In genomic region chr4:6773106-6773505, GRCh38 we compare ENCODE assay signal across 16 cellular contexts. TPM values are rescaled to one million over a fixed set of nuclear protein-coding genes. Genes with fewer than 3 reads are reported as not detected.
DNase-seq lines count a peak whose midpoint lies in the region; ATAC-seq and TF ChIP-seq lines count a peak whose summit lies in the region.
"Had no signal": no experiment of that assay in that cellular context is flagged by ENCODE, and none has a peak within 500 bp of the region (broad histone marks: within the 10 kb centered on the region; RNA-seq: fewer than 3 reads in every experiment).

No MANE protein-coding gene starts in this region.

- H3K79me1 ChIP-seq in mesenchymal stem cell (replicated peaks; ENCODE audit: low read length, poor library complexity, severe bottlenecking): no peaks in the 10 kb centered on the region

- H3K79me2 ChIP-seq in hepatocyte: no peaks in the 10 kb centered on the region

- TF ChIP-seq CTCF in heart right ventricle (IDR thresholded peaks at IDR 0.05): no peak
- no peak for TF ChIP-seq CTCF in transverse colon (IDR thresholded peaks at IDR 0.05)
- no peak for TF ChIP-seq CTCF in hepatocyte (IDR thresholded peaks at IDR 0.05; ENCODE audit: poor library complexity)

- TF ChIP-seq EP300 in transverse colon (IDR thresholded peaks at IDR 0.05; ENCODE audit: low read depth): no peak

- no peak for DNase-seq in heart right ventricle
- DNase-seq in cardiac septum (ENCODE audit: low spot score): no peak
- no peak for DNase-seq in caudate nucleus (lab: John Stamatoyannopoulos, UW)
- DNase-seq in mesenchymal stem cell: no peak
- DNase-seq in transverse colon: no peak
- no peak for DNase-seq in effector memory CD4-positive, alpha-beta T cell
- DNase-seq in hepatocyte (ENCODE audit: low spot score): no peak
- no peak for DNase-seq in activated T-cell treated with anti-CD3 and anti-CD28 coated beads for 4 hours
- DNase-seq: activated CD4-positive, alpha-beta T cell treated with anti-CD3 and anti-CD28 coated beads for 48 hours; activated T-cell treated with anti-CD3 and anti-CD28 coated beads, Interleukin-2, amount 50 U/mL, for 24 hours; Caco-2; kidney glomerular epithelial cell; NCI-H1092 treated with DMSO at 0.1 percent for 48 hours; NCI-H446 treated with DMSO at 0.1 percent for 48 hours; stimulated activated CD4-positive, alpha-beta T cell treated with anti-CD3 and anti-CD28 coated beads, Interleukin-12 subunit alpha, Interleukin-12 subunit beta, amount 100 ng/mL, for 4 hours; T-helper 1 cell had no signal

- 58 to 62% methylated on average over 6 of the region's 6 CpGs for WGBS in heart right ventricle, 2 donors
- 70% methylated on average over 6 of the region's 6 CpGs for WGBS in mesenchymal stem cell
- WGBS in transverse colon (ENCODE audit: low coverage in 1 of 2), 2 donors: 58% methylated on average over 4 of the region's 6 CpGs; no CpG with 5 or more reads in 1 of the 2 donors
- WGBS in hepatocyte (ENCODE audit: low lambda C conversion rate, missing lambda C conversion rate): 68% methylated on average over 6 of the region's 6 CpGs

- peak in 1 of 8 donors; percentile 16 for ATAC-seq in heart right ventricle

- peak overlapping the region; percentile 84 for H2BK5ac ChIP-seq in mesenchymal stem cell (ENCODE audit: low read depth, low read length, poor library complexity, severe bottlenecking)

- H4K20me1 ChIP-seq in hepatocyte (ENCODE audit: insufficient read depth, poor library complexity, severe bottlenecking): no peaks in the 10 kb centered on the region

- H3K36me3 ChIP-seq in heart right ventricle (no peaks in the 10 kb centered on the region), mesenchymal stem cell (ENCODE audit: control insufficient read depth in 1 of 2, insufficient read depth in 2 of 2, low read depth in 1 of 2, low read length in 2 of 2) (no peaks in the 10 kb centered on the region), transverse colon (no peaks in the 10 kb centered on the region), hepatocyte (replicated peaks; ENCODE audit: insufficient read depth, low read depth) (no peaks in the 10 kb centered on the region)
- no peaks in the 10 kb centered on the region for H3K36me3 ChIP-seq in effector memory CD4-positive, alpha-beta T cell (ENCODE audit: control insufficient read depth, insufficient read depth, low read length)

- no peak overlapping the region for H4K8ac ChIP-seq in mesenchymal stem cell (ENCODE audit: low read length)

- H2AFZ ChIP-seq in mesenchymal stem cell (ENCODE audit: low read depth, low read length): no peak overlapping the region
- no peak overlapping the region for H2AFZ ChIP-seq in hepatocyte

- no peak overlapping the region for H3K14ac ChIP-seq in mesenchymal stem cell (ENCODE audit: low read length in 2 of 2)

- H3K4me1 ChIP-seq in heart right ventricle: peaks cover 2 to 61% (median 32%) of the 10 kb centered on the region in 9 donors
- peaks cover 23% of the 10 kb centered on the region for H3K4me1 ChIP-seq in mesenchymal stem cell (ENCODE audit: control insufficient read depth, insufficient read depth, low read depth, low read length)
- peaks cover 13 to 58% (median 39%) of the 10 kb centered on the region in 4 donors for H3K4me1 ChIP-seq in transverse colon
- H3K4me1 ChIP-seq in effector memory CD4-positive, alpha-beta T cell (ENCODE audit: control insufficient read depth, insufficient read depth, low read length, poor library complexity, severe bottlenecking): peaks cover 13% of the 10 kb centered on the region
- H3K4me1 ChIP-seq in hepatocyte (ENCODE audit: insufficient read depth): peaks cover 14% of the 10 kb centered on the region
- H3K4me1 ChIP-seq: Caco-2 had no signal

- no peak overlapping the region for H3K4ac ChIP-seq in mesenchymal stem cell (ENCODE audit: low read depth in 1 of 2, low read length in 2 of 2)

- H3K23ac ChIP-seq in mesenchymal stem cell (ENCODE audit: low read length in 2 of 2): no peak overlapping the region

- no peaks in the 10 kb centered on the region for H3K9me2 ChIP-seq in hepatocyte (replicated peaks; ENCODE audit: insufficient read depth)

- in situ Hi-C loops in transverse colon (cut with MboI; ENCODE audit: low pct_ligation_motif_present in 1 of 4, low pct_unique_long_range_greater_than_20kb in 1 of 4, low sequenced_read_pairs in 3 of 4): no loop called here

- H3K9me3 ChIP-seq in heart right ventricle (no peaks in the 10 kb centered on the region), mesenchymal stem cell (ENCODE audit: control insufficient read depth, low read length) (no peaks in the 10 kb centered on the region), transverse colon (no peaks in the 10 kb centered on the region), hepatocyte (ENCODE audit: low read depth) (no peaks in the 10 kb centered on the region)
- H3K9me3 ChIP-seq in effector memory CD4-positive, alpha-beta T cell (ENCODE audit: control insufficient read depth, low read length): no peaks in the 10 kb centered on the region
- H3K9me3 ChIP-seq: Caco-2 had no signal

- intact Hi-C loops in heart right ventricle (cut with DNase I) (loop anchor here in 2 of 10 donors (5.0 kb wide), 2 partner anchors 41 to 99 kb away; no protein-coding TSS in a partner anchor), cardiac septum (cut with DNase I) (no loop called here), transverse colon (cut with DNase I; ENCODE audit: low total_unique reads) (no loop called here)

- H2BK12ac ChIP-seq in mesenchymal stem cell (ENCODE audit: low read length in 2 of 2): peak overlapping the region in 1 of 2 experiments; percentile 32

- H3K4me2 ChIP-seq in mesenchymal stem cell (ENCODE audit: low read length, poor library complexity, severe bottlenecking) (peak overlapping the region; percentile 30), hepatocyte (no peak overlapping the region)

- no peak overlapping the region for H4K91ac ChIP-seq in mesenchymal stem cell (ENCODE audit: low read length)

- no peak overlapping the region for H2BK120ac ChIP-seq in mesenchymal stem cell (ENCODE audit: low read depth, low read length)

- H3K9ac ChIP-seq in mesenchymal stem cell (ENCODE audit: low read length): no peak overlapping the region

- H2AK5ac ChIP-seq in mesenchymal stem cell (ENCODE audit: low read length, severe bottlenecking): peak overlapping the region; percentile 10

- no peak overlapping the region for H2BK15ac ChIP-seq in mesenchymal stem cell (ENCODE audit: low read depth, poor library complexity, severe bottlenecking)

- no peak overlapping the region for H3K18ac ChIP-seq in mesenchymal stem cell (ENCODE audit: low read depth in 1 of 2, low read length in 2 of 2)

- H3K27me3 ChIP-seq in heart right ventricle: no peaks in the 10 kb centered on the region
- peaks cover 0 to 58% of the 10 kb centered on the region in 2 experiments for H3K27me3 ChIP-seq in mesenchymal stem cell (ENCODE audit: control insufficient read depth in 1 of 2, insufficient read depth in 1 of 2, low read length in 2 of 2)
- H3K27me3 ChIP-seq in transverse colon: no peaks in the 10 kb centered on the region
- H3K27me3 ChIP-seq in effector memory CD4-positive, alpha-beta T cell (replicated peaks; ENCODE audit: control insufficient read depth, insufficient read depth, low read length, poor library complexity, severe bottlenecking): no peaks in the 10 kb centered on the region
- H3K27me3 ChIP-seq in hepatocyte: no peaks in the 10 kb centered on the region

- no peak for TF ChIP-seq POLR2A in transverse colon (IDR thresholded peaks at IDR 0.05)

- H3K27ac ChIP-seq in heart right ventricle (peak overlapping the region; percentile 55 to 91 (median 80)), caudate nucleus (ENCODE audit: low read depth, low read length) (peak overlapping the region; percentile 67), mesenchymal stem cell (ENCODE audit: low read length, poor library complexity, severe bottlenecking) (peak overlapping the region; percentile 11), transverse colon (peak overlapping the region; percentile 45 to 82 (median 66)), hepatocyte (no peak overlapping the region)
- no peak overlapping the region for H3K27ac ChIP-seq in effector memory CD4-positive, alpha-beta T cell (ENCODE audit: insufficient read depth, low read length, poor library complexity, severe bottlenecking)

- H3K4me3 ChIP-seq in heart right ventricle (no peak overlapping the region), mesenchymal stem cell (ENCODE audit: insufficient read depth in 1 of 2, low read depth in 1 of 2, low read length in 2 of 2) (no peak overlapping the region), transverse colon (no peak overlapping the region), hepatocyte (no peak overlapping the region)
- no peak overlapping the region for H3K4me3 ChIP-seq in effector memory CD4-positive, alpha-beta T cell (ENCODE audit: insufficient read depth, low read depth, low read length, poor library complexity, severe bottlenecking)

RNA-seq across cellular contexts. Expression of gene KIAA0232, which starts 9.4 kb away (rescaled TPM):
- 10 to 100 TPM; 63.4 to 89.6 (median 73.5) TPM for total RNA-seq in heart right ventricle
- 10 to 100 TPM; 12.8 to 23.6 TPM for polyA plus RNA-seq in heart right ventricle
- total RNA-seq in cardiac septum: 73.0 TPM
- 13.4 TPM for polyA plus RNA-seq in mesenchymal stem cell (2013, experiment 1 of 2)
- polyA plus RNA-seq in mesenchymal stem cell (2013, experiment 2 of 2): 13.7 TPM
- total RNA-seq in transverse colon: 10 to 100 TPM; 17.9 to 83.4 (median 43.0) TPM
- total RNA-seq in hepatocyte: 34.3 and 38.4 TPM in 2 replicates
- polyA plus RNA-seq in hepatocyte: 11.3 TPM in 2 replicates

RNA-seq across cellular contexts. Expression of gene BLOC1S4, which starts 57.1 kb away (rescaled TPM):
- total RNA-seq in heart right ventricle: 10 to 100 TPM in 1 of 10 donors, 1 to 10 TPM in 9; 4.4 to 10.2 (median 7.0) TPM
- 1 to 10 TPM; 4.8 to 7.8 TPM for polyA plus RNA-seq in heart right ventricle
- 7.5 TPM for total RNA-seq in cardiac septum
- polyA plus RNA-seq in mesenchymal stem cell (2013, experiment 1 of 2): 19.9 TPM
- 19.9 TPM for polyA plus RNA-seq in mesenchymal stem cell (2013, experiment 2 of 2)
- 10 to 100 TPM in 3 of 4 donors, under 1 TPM in 1; 1.00 to 18.8 (median 12.4) TPM for total RNA-seq in transverse colon
- total RNA-seq in hepatocyte: 29.4 and 33.3 TPM in 2 replicates
- polyA plus RNA-seq in hepatocyte: 50.1 and 60.0 TPM in 2 replicates

Comparison
In these comparisons a context has a peak if more than half of its experiments do, and no peak if none do; other contexts are left out.
1. H3K27ac ChIP-seq: peak in heart right ventricle (10 of 10), caudate nucleus (single experiment), mesenchymal stem cell (single experiment) and transverse colon (4 of 4); none in effector memory CD4-positive, alpha-beta T cell (single experiment) and hepatocyte (single experiment).